In genomic region chr6:11769816-11770545, GRCh38 we compare ENCODE assay signal across 11 cellular contexts. TPM values are rescaled to one million over a fixed set of nuclear protein-coding genes. Genes with fewer than 3 reads are reported as not detected.
A peak's percentile ranks its signal among the peaks of the same experiment; 100 is the strongest.
DNase-seq lines count a peak whose midpoint lies in the region; TF ChIP-seq lines count a peak whose summit lies in the region.
"Had no signal": no experiment of that assay in that cellular context is flagged by ENCODE, and none has a peak within 500 bp of the region (broad histone marks: within the 10 kb centered on the region; RNA-seq: fewer than 3 reads in every experiment).

No MANE protein-coding gene starts in this region.

- H3K36me3 Mint-ChIP-seq in CD14-positive monocyte, result peaks cover 0 to 2% of the 10 kb centered on the region in 2 donors
- H3K36me3 Mint-ChIP-seq in neural progenitor cell, result peaks cover 2% of the 10 kb centered on the region
- H3K36me3 Mint-ChIP-seq in activated CD4-positive, alpha-beta T cell treated with anti-CD3 and anti-CD28 coated beads, Interleukin-2, amount 10 ng/mL, durations not matched to agents 7 days and 5 days (ENCODE audit: low read depth), result no peaks in the 10 kb centered on the region

- H3K27ac Mint-ChIP-seq in CD14-positive monocyte, result peak overlapping the region; percentile 81 to 98 (median 89)
- no peak overlapping the region for H3K27ac Mint-ChIP-seq in neural progenitor cell
- H3K27ac Mint-ChIP-seq in activated CD4-positive, alpha-beta T cell treated with anti-CD3 and anti-CD28 coated beads, Interleukin-2, amount 10 ng/mL, durations not matched to agents 7 days and 5 days, result no peak overlapping the region

- POLR2A ChIA-PET in activated CD4-positive, alpha-beta T cell treated with anti-CD3 and anti-CD28 coated beads, Interleukin-2, amount 10 ng/mL, durations not matched to agents 7 days and 5 days (lab: Charles Lee), result no interaction called here

- H3K36me3 ChIP-seq in colonic mucosa (no peaks in the 10 kb centered on the region), neural progenitor cell (no peaks in the 10 kb centered on the region)

- H3K9ac ChIP-seq in colonic mucosa (ENCODE audit: low read depth in 2 of 2, low read length in 2 of 2) (peak overlapping the region; percentile 51 to 78), neural progenitor cell (no peak overlapping the region)

- H3K4me1 ChIP-seq in colonic mucosa (peaks cover 4% of the 10 kb centered on the region), neural progenitor cell (peaks cover 13% of the 10 kb centered on the region)

- CTCF ChIA-PET in activated CD4-positive, alpha-beta T cell treated with anti-CD3 and anti-CD28 coated beads, Interleukin-2, amount 10 ng/mL, durations not matched to agents 7 days and 5 days (lab: Charles Lee), result interaction anchor here (0.7 to 2.2 kb wide), 2 partner anchors 13 to 517 kb away, joined by 4 to 10 read pairs; no protein-coding TSS in a partner anchor

- DNase-seq in CD14-positive monocyte (ENCODE audit: low spot score) (no peak), NCI-H1417 treated with DMSO at 0.1 percent for 48 hours (lab: John Stamatoyannopoulos, UW) (peak; percentile 28), colonic mucosa (peak; percentile 54), neural progenitor cell (ENCODE audit: low spot score) (no peak), NCI-H510A (lab: John Stamatoyannopoulos, UW) (no peak), T-helper 2 cell (no peak), GF-D8 (lab: John Stamatoyannopoulos, UW) (no peak)
- no peak for DNase-seq in activated CD4-positive, alpha-beta T cell treated with anti-CD3 and anti-CD28 coated beads, Interleukin-2, amount 10 ng/mL, durations not matched to agents 7 days and 5 days
- DNase-seq: activated T-cell treated with anti-CD3 and anti-CD28 coated beads, Interleukin-2, amount 50 U/mL, for 48 hours; SHP77 treated with DMSO at 0.1 percent for 48 hours had no signal

- H3K27ac ChIP-seq in colonic mucosa, result peak overlapping the region; percentile 92
- H3K27ac ChIP-seq in neural progenitor cell, result no peak overlapping the region
- H3K27ac ChIP-seq: HL-60 had no signal

- intact Hi-C loops in CD14-positive monocyte (cut with micrococcal nuclease), result loop anchor here (2.0 to 10.0 kb wide), 3 partner anchors 37 to 55 kb away; no protein-coding TSS in a partner anchor
- intact Hi-C loops in colonic mucosa (cut with DNase I), result no loop called here

- no peak overlapping the region for H3K4me2 ChIP-seq in neural progenitor cell

- H3K9me3 ChIP-seq in colonic mucosa (no peaks in the 10 kb centered on the region), neural progenitor cell (ENCODE audit: low read depth) (no peaks in the 10 kb centered on the region)

- H3K4me3 Mint-ChIP-seq in CD14-positive monocyte (peak overlapping the region in 1 of 2 donors; percentile 75), neural progenitor cell (no peak overlapping the region)
- H3K4me3 Mint-ChIP-seq in activated CD4-positive, alpha-beta T cell treated with anti-CD3 and anti-CD28 coated beads, Interleukin-2, amount 10 ng/mL, durations not matched to agents 7 days and 5 days, result no peak overlapping the region

- H2AFZ ChIP-seq in neural progenitor cell (replicated peaks), result peak overlapping the region; percentile 33

- H3K9me3 Mint-ChIP-seq in CD14-positive monocyte, result peaks cover 0 to 2% (median 0%) of the 10 kb centered on the region in 7 donors
- peaks cover 3% of the 10 kb centered on the region for H3K9me3 Mint-ChIP-seq in neural progenitor cell
- H3K9me3 Mint-ChIP-seq in activated CD4-positive, alpha-beta T cell treated with anti-CD3 and anti-CD28 coated beads, Interleukin-2, amount 10 ng/mL, durations not matched to agents 7 days and 5 days, result no peaks in the 10 kb centered on the region

- H3K4me3 ChIP-seq in colonic mucosa, result no peak overlapping the region
- H3K4me3 ChIP-seq in neural progenitor cell, result no peak overlapping the region

- H3K4me1 Mint-ChIP-seq in CD14-positive monocyte (peaks cover 49% of the 10 kb centered on the region), neural progenitor cell (peaks cover 24% of the 10 kb centered on the region)
- no peaks in the 10 kb centered on the region for H3K4me1 Mint-ChIP-seq in activated CD4-positive, alpha-beta T cell treated with anti-CD3 and anti-CD28 coated beads, Interleukin-2, amount 10 ng/mL, durations not matched to agents 7 days and 5 days

- no peaks in the 10 kb centered on the region for H4K20me1 ChIP-seq in neural progenitor cell (ENCODE audit: low read depth)

- H3K27me3 Mint-ChIP-seq in CD14-positive monocyte (ENCODE audit: low read depth in 3 of 3), result peaks cover 0 to 5% (median 2%) of the 10 kb centered on the region in 3 donors
- H3K27me3 Mint-ChIP-seq in neural progenitor cell (ENCODE audit: insufficient read depth, low read depth), result peaks cover 11% of the 10 kb centered on the region
- no peaks in the 10 kb centered on the region for H3K27me3 Mint-ChIP-seq in activated CD4-positive, alpha-beta T cell treated with anti-CD3 and anti-CD28 coated beads, Interleukin-2, amount 10 ng/mL, durations not matched to agents 7 days and 5 days

- no peaks in the 10 kb centered on the region for H3F3A ChIP-seq in neural progenitor cell (ENCODE audit: low read depth)

- H3K79me2 ChIP-seq in neural progenitor cell (ENCODE audit: low read depth), result no peaks in the 10 kb centered on the region

- no peak for TF ChIP-seq CTCF in CD14-positive monocyte (IDR thresholded peaks at IDR 0.05)
- TF ChIP-seq CTCF in colonic mucosa (IDR thresholded peaks at IDR 0.05), result no peak
- TF ChIP-seq CTCF in neural progenitor cell (IDR thresholded peaks at IDR 0.05), result no peak

- H3K27me3 ChIP-seq in colonic mucosa, result no peaks in the 10 kb centered on the region
- H3K27me3 ChIP-seq in neural progenitor cell, result no peaks in the 10 kb centered on the region

RNA-seq across cellular contexts. Expression of gene ADTRP, which starts 8.6 kb away (rescaled TPM):
- polyA plus RNA-seq in CD14-positive monocyte, result under 1 TPM in 1 of 2 donors, not detected in 1; 0.20 TPM
- total RNA-seq in colonic mucosa (10 to 100 TPM; 56.6 to 79.9 TPM), neural progenitor cell (ENCODE audit: low replicate concordance) (not detected in 2 replicates)
- 1 to 10 TPM; 2.4 to 2.5 TPM for total RNA-seq in activated CD4-positive, alpha-beta T cell treated with anti-CD3 and anti-CD28 coated beads, Interleukin-2, amount 10 ng/mL, durations not matched to agents 7 days and 5 days

Comparison
In these comparisons a context has a peak if more than half of its experiments do, and no peak if none do; other contexts are left out.
1. DNase-seq: peak in NCI-H1417 treated with DMSO at 0.1 percent for 48 hours (single experiment) and colonic mucosa (single experiment); none in CD14-positive monocyte (single experiment), neural progenitor cell (single experiment), NCI-H510A (single experiment), activated CD4-positive, alpha-beta T cell treated with anti-CD3 and anti-CD28 coated beads, Interleukin-2, amount 10 ng/mL, durations not matched to agents 7 days and 5 days (single experiment), T-helper 2 cell (0 of 5) and GF-D8 (single experiment).
2. H3K27ac Mint-ChIP-seq: peak in CD14-positive monocyte (7 of 7); none in neural progenitor cell (single experiment) and activated CD4-positive, alpha-beta T cell treated with anti-CD3 and anti-CD28 coated beads, Interleukin-2, amount 10 ng/mL, durations not matched to agents 7 days and 5 days (single experiment).
3. RNA of gene ADTRP, which starts 8.6 kb away (total RNA-seq): 56.6 to 79.9 TPM in colonic mucosa; 2.4 to 2.5 TPM in activated CD4-positive, alpha-beta T cell treated with anti-CD3 and anti-CD28 coated beads, Interleukin-2, amount 10 ng/mL, durations not matched to agents 7 days and 5 days and not detected in neural progenitor cell; every median in the first group is over 10 times any median in the second.